13 cellular contexts compared by ENCODE assay signal in the genomic region with DNA sequence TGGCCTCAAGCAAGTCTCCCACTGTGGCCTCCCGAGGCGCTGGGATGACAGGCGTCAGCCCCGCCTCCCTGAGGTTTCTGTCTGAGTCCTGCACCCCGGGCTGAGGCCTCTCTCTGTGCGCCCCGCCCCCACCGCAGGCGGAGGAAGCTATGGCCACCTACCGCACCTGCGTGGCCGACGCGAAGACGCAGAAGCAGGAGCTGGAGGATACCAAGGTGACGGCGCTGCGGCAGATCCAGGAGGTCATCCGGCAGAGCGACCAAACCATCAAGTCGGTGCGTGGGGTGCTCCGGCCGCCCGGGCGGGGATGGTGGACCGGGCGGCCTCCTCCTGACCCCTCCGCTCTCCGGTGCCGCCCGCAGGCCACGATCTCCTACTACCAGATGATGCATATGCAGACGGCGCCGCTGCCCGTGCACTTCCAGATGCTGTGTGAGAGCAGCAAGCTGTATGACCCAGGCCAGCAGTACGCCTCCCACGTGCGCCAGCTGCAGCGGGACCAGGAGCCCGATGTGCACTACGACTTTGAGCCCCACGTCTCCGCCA. TPM values are rescaled to one million over a fixed set of nuclear protein-coding genes. Genes with fewer than 3 reads are reported as not detected.
DNase-seq lines count a peak whose midpoint lies in the region; ATAC-seq, FAIRE-seq and TF ChIP-seq lines count a peak whose summit lies in the region.
"Had no signal": no experiment of that assay in that cellular context is flagged by ENCODE, and none has a peak within 500 bp of the region (broad histone marks: within the 10 kb centered on the region; RNA-seq: fewer than 3 reads in every experiment).

No MANE protein-coding gene starts in this region.

- peaks cover 17% of the 10 kb centered on the region for H3K36me3 Mint-ChIP-seq in activated T-cell treated with anti-CD3 and anti-CD28 coated beads, Interleukin-2, amount 50 U/mL, for 4 hours (ENCODE audit: insufficient read depth)
- H3K36me3 Mint-ChIP-seq in activated T-cell treated with anti-CD3 and anti-CD28 coated beads, Interleukin-2, amount 50 U/mL, for 24 hours (ENCODE audit: low read depth) = peaks cover 87% of the 10 kb centered on the region

- no peaks in the 10 kb centered on the region for H3K9me3 ChIP-seq in kidney (ENCODE audit: control insufficient read depth in 1 of 2, low read length in 2 of 2)
- H3K9me3 ChIP-seq: adrenal gland had no signal

- peaks cover 0 to 7% of the 10 kb centered on the region in 2 donors for H3K4me1 ChIP-seq in kidney (ENCODE audit: control insufficient read depth in 1 of 2, insufficient read depth in 1 of 2, low read depth in 1 of 2, low read length in 2 of 2)

- H3K9ac ChIP-seq in kidney (ENCODE audit: low read length in 2 of 2) = no peak overlapping the region

- no peak overlapping the region for H3K4me3 Mint-ChIP-seq in activated T-cell treated with anti-CD3 and anti-CD28 coated beads, Interleukin-2, amount 50 U/mL, for 4 hours
- no peak overlapping the region for H3K4me3 Mint-ChIP-seq in activated T-cell treated with anti-CD3 and anti-CD28 coated beads, Interleukin-2, amount 50 U/mL, for 24 hours
- peak overlapping the region; percentile 49 to 53 for H3K4me3 Mint-ChIP-seq in stimulated activated naive CD8-positive, alpha-beta T cell treated with anti-CD3 and anti-CD28 coated beads, Interleukin-15, amount 100 ng/mL, for 72 hours

- H3K36me3 ChIP-seq in kidney (ENCODE audit: control insufficient read depth in 1 of 2, insufficient read depth in 2 of 2, low read length in 2 of 2) = no peaks in the 10 kb centered on the region
- H3K36me3 ChIP-seq: adrenal gland had no signal

- intact Hi-C loops in kidney (cut with DNase I) = no loop called here

- H3K27ac ChIP-seq in kidney (ENCODE audit: low read depth in 2 of 2, low read length in 2 of 2) = no peak overlapping the region
- H3K27ac ChIP-seq: adrenal gland had no signal

- TF ChIP-seq CTCF in kidney (IDR thresholded peaks at IDR 0.05; ENCODE audit: borderline replicate concordance, extremely low read depth, insufficient read depth) = no peak

- peak; percentile 78 for DNase-seq in activated T-cell treated with anti-CD3 and anti-CD28 coated beads for 48 hours (ENCODE audit: low read depth)
- no peak for DNase-seq in activated T-cell treated with anti-CD3 and anti-CD28 coated beads, Interleukin-2, amount 50 U/mL, for 4 hours
- peak; percentile 82 for DNase-seq in activated T-cell treated with anti-CD3 and anti-CD28 coated beads, Interleukin-2, amount 50 U/mL, for 24 hours
- DNase-seq in kidney = peak; percentile 84
- peak; percentile 73 to 86 for DNase-seq in stimulated activated naive CD8-positive, alpha-beta T cell treated with anti-CD3 and anti-CD28 coated beads, Interleukin-15, amount 100 ng/mL, for 72 hours
- DNase-seq in NCI-H774 (lab: John Stamatoyannopoulos, UW) = no peak
- DNase-seq in iPS-NIHi11 (ENCODE audit: low spot score) = no peak
- DNase-seq: ACHN; GOT3; hippocampal formation; NK-92 treated with Interleukin-12 subunit alpha and Interleukin-12 subunit beta, amount 100 ng/mL, for 24 hours had no signal

- no peak for ATAC-seq in activated T-cell treated with anti-CD3 and anti-CD28 coated beads, Interleukin-2, amount 50 U/mL, for 4 hours
- ATAC-seq in stimulated activated naive CD8-positive, alpha-beta T cell treated with anti-CD3 and anti-CD28 coated beads, Interleukin-15, amount 100 ng/mL, for 72 hours = peak; percentile 34
- ATAC-seq in HG03442 (IDR thresholded peaks at IDR 0.05; ENCODE audit: unreplicated experiment) = no peak

- H3K27me3 Mint-ChIP-seq in activated T-cell treated with anti-CD3 and anti-CD28 coated beads, Interleukin-2, amount 50 U/mL, for 4 hours (ENCODE audit: low read depth) = no peaks in the 10 kb centered on the region
- no peaks in the 10 kb centered on the region for H3K27me3 Mint-ChIP-seq in activated T-cell treated with anti-CD3 and anti-CD28 coated beads, Interleukin-2, amount 50 U/mL, for 24 hours
- H3K27me3 Mint-ChIP-seq in stimulated activated naive CD8-positive, alpha-beta T cell treated with anti-CD3 and anti-CD28 coated beads, Interleukin-15, amount 100 ng/mL, for 72 hours = no peaks in the 10 kb centered on the region

- H3K9me3 Mint-ChIP-seq in activated T-cell treated with anti-CD3 and anti-CD28 coated beads, Interleukin-2, amount 50 U/mL, for 4 hours = no peaks in the 10 kb centered on the region
- H3K9me3 Mint-ChIP-seq in activated T-cell treated with anti-CD3 and anti-CD28 coated beads, Interleukin-2, amount 50 U/mL, for 24 hours = no peaks in the 10 kb centered on the region
- no peaks in the 10 kb centered on the region for H3K9me3 Mint-ChIP-seq in stimulated activated naive CD8-positive, alpha-beta T cell treated with anti-CD3 and anti-CD28 coated beads, Interleukin-15, amount 100 ng/mL, for 72 hours

- peaks cover 62% of the 10 kb centered on the region for H3K4me1 Mint-ChIP-seq in activated T-cell treated with anti-CD3 and anti-CD28 coated beads, Interleukin-2, amount 50 U/mL, for 4 hours (ENCODE audit: low read depth)
- H3K4me1 Mint-ChIP-seq in activated T-cell treated with anti-CD3 and anti-CD28 coated beads, Interleukin-2, amount 50 U/mL, for 24 hours (ENCODE audit: low read depth) = peaks cover 66% of the 10 kb centered on the region
- H3K4me1 Mint-ChIP-seq in stimulated activated naive CD8-positive, alpha-beta T cell treated with anti-CD3 and anti-CD28 coated beads, Interleukin-15, amount 100 ng/mL, for 72 hours = peaks cover 89% of the 10 kb centered on the region

- H3K4me3 ChIP-seq in kidney (ENCODE audit: low read length in 2 of 2) = no peak overlapping the region
- H3K4me3 ChIP-seq: adrenal gland had no signal

- H3K27ac Mint-ChIP-seq in activated T-cell treated with anti-CD3 and anti-CD28 coated beads, Interleukin-2, amount 50 U/mL, for 24 hours = peak overlapping the region; percentile 79
- H3K27ac Mint-ChIP-seq in stimulated activated naive CD8-positive, alpha-beta T cell treated with anti-CD3 and anti-CD28 coated beads, Interleukin-15, amount 100 ng/mL, for 72 hours = peak overlapping the region in 1 of 2 donors; percentile 78

- FAIRE-seq in kidney (lab: Jason Lieb, UNC) = no peak

RNA-seq across cellular contexts. Expression of a gene that starts 12.7 kb away (rescaled TPM):
- total RNA-seq in activated T-cell treated with anti-CD3 and anti-CD28 coated beads, Interleukin-2, amount 50 U/mL, for 4 hours = 100 to 1,000 TPM; 128 to 133 (median 133) TPM
- 50.0 TPM for total RNA-seq in kidney
- 11.8 TPM for polyA plus RNA-seq in kidney (ENCODE audit: insufficient read depth, low read depth, low replicate concordance)

RNA-seq across cellular contexts. Expression of a gene that starts 15.5 kb away (rescaled TPM):
- 100 to 1,000 TPM; 303 to 380 (median 323) TPM for total RNA-seq in activated T-cell treated with anti-CD3 and anti-CD28 coated beads, Interleukin-2, amount 50 U/mL, for 4 hours
- total RNA-seq in kidney = 158 TPM
- 189 TPM for polyA plus RNA-seq in kidney (ENCODE audit: insufficient read depth, low read depth, low replicate concordance)

RNA-seq across cellular contexts. Expression of a gene that starts 24.2 kb away (rescaled TPM):
- total RNA-seq in activated T-cell treated with anti-CD3 and anti-CD28 coated beads, Interleukin-2, amount 50 U/mL, for 4 hours = 100 to 1,000 TPM; 148 to 165 (median 162) TPM
- 268 TPM for total RNA-seq in kidney
- polyA plus RNA-seq in kidney (ENCODE audit: insufficient read depth, low read depth, low replicate concordance) = 966 TPM

RNA-seq across cellular contexts. Expression of a gene that starts 39.7 kb away (rescaled TPM):
- 1 to 10 TPM; 7.1 to 8.7 (median 8.6) TPM for total RNA-seq in activated T-cell treated with anti-CD3 and anti-CD28 coated beads, Interleukin-2, amount 50 U/mL, for 4 hours
- 20.4 TPM for total RNA-seq in kidney
- 11.7 TPM for polyA plus RNA-seq in kidney (ENCODE audit: insufficient read depth, low read depth, low replicate concordance)

RNA-seq across cellular contexts. Expression of a gene that starts 53.2 kb away (rescaled TPM):
- 10 to 100 TPM; 52.3 to 69.3 (median 57.8) TPM for total RNA-seq in activated T-cell treated with anti-CD3 and anti-CD28 coated beads, Interleukin-2, amount 50 U/mL, for 4 hours
- total RNA-seq in kidney = 131 TPM
- 64.1 TPM for polyA plus RNA-seq in kidney (ENCODE audit: insufficient read depth, low read depth, low replicate concordance)

Comparison
In these comparisons a context has a peak if more than half of its experiments do, and no peak if none do; other contexts are left out.
1. DNase-seq: peak in activated T-cell treated with anti-CD3 and anti-CD28 coated beads for 48 hours (single experiment), activated T-cell treated with anti-CD3 and anti-CD28 coated beads, Interleukin-2, amount 50 U/mL, for 24 hours (single experiment), kidney (single experiment) and stimulated activated naive CD8-positive, alpha-beta T cell treated with anti-CD3 and anti-CD28 coated beads, Interleukin-15, amount 100 ng/mL, for 72 hours (2 of 2); none in activated T-cell treated with anti-CD3 and anti-CD28 coated beads, Interleukin-2, amount 50 U/mL, for 4 hours (single experiment), NCI-H774 (single experiment) and iPS-NIHi11 (single experiment).
2. H3K4me3 Mint-ChIP-seq: peak in stimulated activated naive CD8-positive, alpha-beta T cell treated with anti-CD3 and anti-CD28 coated beads, Interleukin-15, amount 100 ng/mL, for 72 hours (2 of 2); none in activated T-cell treated with anti-CD3 and anti-CD28 coated beads, Interleukin-2, amount 50 U/mL, for 4 hours (single experiment) and activated T-cell treated with anti-CD3 and anti-CD28 coated beads, Interleukin-2, amount 50 U/mL, for 24 hours (single experiment).